Comparison of ENCODE assay signal across 20 cellular contexts in the genomic region with DNA sequence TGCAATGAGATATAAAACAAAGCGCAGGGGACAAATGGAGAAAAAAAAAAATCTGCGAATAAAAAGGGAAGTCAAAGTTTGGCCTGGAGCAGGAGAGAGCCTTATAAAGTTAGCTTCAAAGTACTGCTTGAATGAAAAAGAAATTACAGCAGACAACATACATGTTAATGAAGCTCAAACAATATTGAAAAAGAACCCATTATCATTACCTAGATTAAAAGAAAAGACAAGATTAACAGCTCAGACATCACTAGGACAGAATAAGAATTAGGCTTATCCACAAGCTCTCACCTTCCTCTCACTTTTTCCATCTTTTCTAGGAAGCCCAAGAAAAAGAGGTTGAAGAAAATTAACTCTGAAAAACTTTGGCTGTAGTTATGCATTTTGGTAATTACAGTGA.
DNase-seq lines count a peak whose midpoint lies in the region; ATAC-seq, FAIRE-seq and TF ChIP-seq lines count a peak whose summit lies in the region.
"Had no signal": no experiment of that assay in that cellular context is flagged by ENCODE, and none has a peak within 500 bp of the region (broad histone marks: within the 10 kb centered on the region; RNA-seq: fewer than 3 reads in every experiment).

No MANE protein-coding gene starts in this region.

- H4K5ac ChIP-seq in H1 (ENCODE audit: insufficient read length, low read depth, low read length), result no peak overlapping the region

- DNase-seq in HAP-1 (ENCODE audit: low spot score in 2 of 2) (peak; percentile 19 to 91), NT2/D1 (ENCODE audit: low read depth, low spot score) (peak; percentile 16), H1 (ENCODE audit: low read depth in 1 of 2, low spot score in 2 of 2) (no peak), neural progenitor cell (ENCODE audit: low spot score) (no peak), NCI-H2029 treated with DMSO at 0.1 percent for 48 hours (lab: John Stamatoyannopoulos, UW) (no peak)
- DNase-seq in activated CD4-positive, CD25-positive, alpha-beta regulatory T cell (lab: John Stamatoyannopoulos, UW), result no peak
- DNase-seq: C1 segment of cervical spinal cord; Calu3; CD4-positive, alpha-beta memory T cell; COR-L47; DMS53; DMS79 treated with DMSO at 0.1 percent for 48 hours; GF-D8; GM23248 had no signal

- CTCF ChIA-PET in H1 (lab: Charles Lee; ENCODE audit: partially characterized antibody), result interaction anchor here (0.6 kb wide), 1 partner anchor 23 kb away, joined by 3 read pairs; no protein-coding TSS in a partner anchor

- no peak for TF ChIP-seq EP300 in H1 (IDR thresholded peaks at IDR 0.05; ENCODE audit: borderline replicate concordance in 1 of 2, low read depth in 2 of 2, low read length in 2 of 2)

- TF ChIP-seq POLR2A in H1 (IDR thresholded peaks at IDR 0.05; ENCODE audit: control extremely low read depth in 1 of 2, low read depth in 2 of 2, low read length in 2 of 2), result no peak

- H3K23me2 ChIP-seq in H1 (ENCODE audit: low read depth, low read length), result no peaks in the 10 kb centered on the region

- H3K56ac ChIP-seq in H1 (replicated peaks; ENCODE audit: insufficient read length, low read depth, low read length), result no peak overlapping the region

- no peaks in the 10 kb centered on the region for H3F3A ChIP-seq in neural progenitor cell (ENCODE audit: low read depth)

- H3K9me3 ChIP-seq in HAP-1, result no peaks in the 10 kb centered on the region
- H3K9me3 ChIP-seq in NT2/D1 (ENCODE audit: insufficient read depth, low read length), result no peaks in the 10 kb centered on the region
- no peaks in the 10 kb centered on the region for H3K9me3 ChIP-seq in H1 (ENCODE audit: insufficient read depth in 2 of 2, low read depth in 1 of 2, low read length in 1 of 2)
- no peaks in the 10 kb centered on the region for H3K9me3 ChIP-seq in neural progenitor cell (ENCODE audit: low read depth)

- H3K14ac ChIP-seq in H1 (ENCODE audit: insufficient read length), result no peak overlapping the region

- peak; percentile 63 for FAIRE-seq in H1 (lab: Jason Lieb, UNC)
- FAIRE-seq: GM12891, GM18507, H54 had no signal

- no peak overlapping the region for H2BK5ac ChIP-seq in H1 (ENCODE audit: low read depth, low read length)

- H2BK120ac ChIP-seq in H1 (replicated peaks; ENCODE audit: low read depth, low read length), result no peak overlapping the region

- no peaks in the 10 kb centered on the region for H3K36me3 Mint-ChIP-seq in neural progenitor cell
- H3K36me3 Mint-ChIP-seq: CD4-positive, alpha-beta memory T cell had no signal

- H2AK5ac ChIP-seq in H1 (ENCODE audit: low read depth, low read length), result no peak overlapping the region

- H3K36me3 ChIP-seq in HAP-1 (replicated peaks), result no peaks in the 10 kb centered on the region
- H3K36me3 ChIP-seq in NT2/D1 (ENCODE audit: insufficient read depth, insufficient read length, low read length), result no peaks in the 10 kb centered on the region
- H3K36me3 ChIP-seq in H1 (ENCODE audit: control insufficient read depth in 2 of 4, insufficient read depth in 4 of 4, low read length in 3 of 4), result no peaks in the 10 kb centered on the region
- H3K36me3 ChIP-seq in neural progenitor cell, result no peaks in the 10 kb centered on the region

- H3K4me3 ChIP-seq in HAP-1 (no peak overlapping the region), NT2/D1 (ENCODE audit: insufficient read length, low read depth) (no peak overlapping the region), H1 (ENCODE audit: extremely low read depth in 1 of 4, insufficient read depth in 2 of 4, low read depth in 3 of 4, low read length in 4 of 4) (peak overlapping the region in 1 of 4 experiments; percentile 24; a peak in 1 of 8 replicates), neural progenitor cell (no peak overlapping the region)
- H3K4me3 ChIP-seq: GM23248 had no signal

- H2AFZ ChIP-seq in H1 (ENCODE audit: low read length), result no peak overlapping the region; the same call in 1 of the 2 replicates
- no peak overlapping the region for H2AFZ ChIP-seq in neural progenitor cell (replicated peaks)
- H2AFZ ChIP-seq: GM23248 had no signal

- TF ChIP-seq RAD21 in H1 (IDR thresholded peaks at IDR 0.05 in 1 of 2, conservative IDR thresholded peaks at IDR 0.05 in 1 of 2; ENCODE audit: low read depth in 2 of 2, low read length in 2 of 2), result no peak

- WGBS in H1 (ENCODE audit: extremely low coverage in 1 of 2, insufficient coverage in 1 of 2, insufficient read length in 1 of 2, insufficient replicate concordance in 2 of 2, low coverage in 1 of 2, low lambda C conversion rate in 2 of 2, missing lambda C conversion rate in 1 of 2), 2 experiments, result 45% methylated on average over 2 of the region's 2 CpGs; no CpG with 5 or more reads in 1 of the 2 experiments

- no peak overlapping the region for H3K23ac ChIP-seq in H1 (ENCODE audit: insufficient read length)

- in situ Hi-C loops in HAP-1 (cut with MboI; ENCODE audit: low sequenced_read_pairs), result no loop called here

- no peaks in the 10 kb centered on the region for H3K4me1 Mint-ChIP-seq in neural progenitor cell
- H3K4me1 Mint-ChIP-seq: CD4-positive, alpha-beta memory T cell had no signal

- H3K27ac Mint-ChIP-seq in neural progenitor cell, result no peak overlapping the region
- H3K27ac Mint-ChIP-seq: CD4-positive, alpha-beta memory T cell had no signal

- H2BK15ac ChIP-seq in H1 (ENCODE audit: low read length), result no peak overlapping the region

- H2BK12ac ChIP-seq in H1 (ENCODE audit: low read depth, low read length), result no peak overlapping the region

- H4K20me1 ChIP-seq in H1 (replicated peaks in 1 of 2; ENCODE audit: control insufficient read depth in 1 of 2, insufficient read depth in 2 of 2, low read length in 2 of 2) (no peaks in the 10 kb centered on the region), neural progenitor cell (ENCODE audit: low read depth) (no peaks in the 10 kb centered on the region)

- H3K4me1 ChIP-seq in HAP-1 (peaks cover 16% of the 10 kb centered on the region), NT2/D1 (ENCODE audit: insufficient read depth, insufficient read length) (no peaks in the 10 kb centered on the region), H1 (replicated peaks in 1 of 4; ENCODE audit: control insufficient read depth in 3 of 4, insufficient read depth in 4 of 4, low read length in 3 of 4) (peaks cover 0 to 15% (median 0%) of the 10 kb centered on the region in 4 experiments; a peak in 1 of 7 replicates), neural progenitor cell (peaks cover 6% of the 10 kb centered on the region)

- no peak overlapping the region for H3K4me3 Mint-ChIP-seq in neural progenitor cell
- H3K4me3 Mint-ChIP-seq: CD4-positive, alpha-beta memory T cell had no signal

- no peak overlapping the region for H2BK20ac ChIP-seq in H1 (ENCODE audit: low read length)

- H4K8ac ChIP-seq in H1 (ENCODE audit: extremely low read depth, insufficient read depth, low read length), result no peak overlapping the region

- no peak for ATAC-seq in GM21390 (IDR thresholded peaks at IDR 0.05; ENCODE audit: unreplicated experiment)
- no peak for ATAC-seq in GM21529 (IDR thresholded peaks at IDR 0.05; ENCODE audit: unreplicated experiment)
- ATAC-seq: HCT116 had no signal

- H3K27me3 ChIP-seq in HAP-1 (ENCODE audit: low read depth) (no peaks in the 10 kb centered on the region), NT2/D1 (ENCODE audit: insufficient read depth, insufficient read length) (no peaks in the 10 kb centered on the region), H1 (replicated peaks in 1 of 4; ENCODE audit: control insufficient read depth in 3 of 4, extremely low read depth in 1 of 4, insufficient read depth in 3 of 4, low read length in 3 of 4) (no peaks in the 10 kb centered on the region), neural progenitor cell (no peaks in the 10 kb centered on the region)

- POLR2A ChIA-PET in H1 (lab: Charles Lee; ENCODE audit: partially characterized antibody), result no interaction called here

- TF ChIP-seq CTCF in H1 (IDR thresholded peaks at IDR 0.05; ENCODE audit: control extremely low read depth in 1 of 3, insufficient read depth in 1 of 3, low read depth in 1 of 3, low read length in 3 of 3) (no peak), neural progenitor cell (IDR thresholded peaks at IDR 0.05) (no peak)

- H3K27ac ChIP-seq in H1 (ENCODE audit: low read depth, low read length) (no peak overlapping the region), neural progenitor cell (no peak overlapping the region)
- H3K27ac ChIP-seq: GM23248 had no signal

- H3K79me1 ChIP-seq in H1 (ENCODE audit: low read depth, low read length), result no peaks in the 10 kb centered on the region

- H3K27me3 Mint-ChIP-seq in neural progenitor cell (ENCODE audit: insufficient read depth, low read depth), result no peaks in the 10 kb centered on the region
- H3K27me3 Mint-ChIP-seq: CD4-positive, alpha-beta memory T cell had no signal

- no peak overlapping the region for H3K4ac ChIP-seq in H1 (replicated peaks; ENCODE audit: insufficient read length, low read depth, low read length)

- peak overlapping the region; percentile 18 to 45; a peak in 1 of 4 replicates for H3K4me2 ChIP-seq in H1 (ENCODE audit: insufficient read depth in 1 of 2, low read depth in 2 of 2, low read length in 2 of 2)
- peak overlapping the region; percentile 9 for H3K4me2 ChIP-seq in neural progenitor cell

- no peaks in the 10 kb centered on the region for H3K9me3 Mint-ChIP-seq in neural progenitor cell

- H3K18ac ChIP-seq in H1 (ENCODE audit: extremely low read depth, low read length), result no peak overlapping the region

- H4K91ac ChIP-seq in H1 (replicated peaks; ENCODE audit: insufficient read length, low read length), result no peak overlapping the region

- H3K9ac ChIP-seq in NT2/D1 (ENCODE audit: insufficient read length, low read depth), result no peak overlapping the region
- no peak overlapping the region for H3K9ac ChIP-seq in H1 (replicated peaks in 1 of 4; ENCODE audit: extremely low read depth in 1 of 4, low read depth in 3 of 4, low read length in 3 of 4)
- no peak overlapping the region for H3K9ac ChIP-seq in neural progenitor cell
- H3K9ac ChIP-seq: GM23248 had no signal

- no peaks in the 10 kb centered on the region for H3K79me2 ChIP-seq in H1 (ENCODE audit: control insufficient read depth in 1 of 2, insufficient read depth in 2 of 2, low read length in 2 of 2)
- no peaks in the 10 kb centered on the region for H3K79me2 ChIP-seq in neural progenitor cell (ENCODE audit: low read depth)

TF ChIP-seq in H1, 55 proteins besides CTCF, POLR2A, EP300 and RAD21 (continues in another document):
- TF ChIP-seq PHF8 (conservative IDR thresholded peaks at IDR 0.05; ENCODE audit: low read depth, low read length) (no peak), MAFK (IDR thresholded peaks at IDR 0.05; ENCODE audit: low read depth, low read length) (no peak), SIX5 (IDR thresholded peaks at IDR 0.05; ENCODE audit: low read depth, low read length) (no peak)

Comparison
In these comparisons a context has a peak if more than half of its experiments do, and no peak if none do; other contexts are left out.
1. DNase-seq: peak in HAP-1 (2 of 2) and NT2/D1 (single experiment); none in H1 (0 of 2), neural progenitor cell (single experiment), activated CD4-positive, CD25-positive, alpha-beta regulatory T cell (0 of 4) and NCI-H2029 treated with DMSO at 0.1 percent for 48 hours (single experiment).